1 cellular context compared by ENCODE assay signal in the genomic region with DNA sequence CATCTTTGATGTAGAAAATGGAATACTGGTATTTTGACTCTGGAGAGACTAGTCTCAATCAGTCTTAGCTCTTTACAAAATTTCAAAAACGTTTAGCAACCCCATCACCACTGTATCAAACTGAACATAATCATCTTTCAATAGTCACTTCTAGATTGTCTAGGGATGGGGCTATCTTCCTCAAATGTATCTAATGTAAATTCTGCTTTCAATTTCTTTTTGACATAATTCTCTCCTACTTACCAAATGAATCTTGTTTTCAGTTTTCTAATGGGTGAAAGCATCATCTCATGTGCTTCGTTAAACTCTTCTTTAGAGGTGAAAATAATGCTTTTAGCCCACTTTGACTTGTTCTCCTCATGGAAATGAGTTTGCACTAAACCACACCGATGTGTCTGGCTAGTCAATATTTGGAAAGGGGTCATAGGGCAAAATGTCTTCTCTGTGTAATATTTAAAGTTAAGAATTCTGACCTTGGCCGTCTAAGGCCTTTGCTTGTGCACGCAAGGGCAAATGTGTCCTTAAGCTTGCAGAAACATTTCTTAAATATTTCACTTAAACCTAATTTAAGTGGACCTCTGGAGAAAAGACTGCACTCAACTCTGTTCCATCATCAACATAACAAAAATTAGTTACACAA.
TF ChIP-seq lines count a peak whose summit lies in the region.

No MANE protein-coding gene starts in this region.

TF ChIP-seq in HepG2, 621 proteins besides CTCF, POLR2A, EP300 and RAD21 (continued from another document and continues in another):
- TF ChIP-seq, protein P1, sequence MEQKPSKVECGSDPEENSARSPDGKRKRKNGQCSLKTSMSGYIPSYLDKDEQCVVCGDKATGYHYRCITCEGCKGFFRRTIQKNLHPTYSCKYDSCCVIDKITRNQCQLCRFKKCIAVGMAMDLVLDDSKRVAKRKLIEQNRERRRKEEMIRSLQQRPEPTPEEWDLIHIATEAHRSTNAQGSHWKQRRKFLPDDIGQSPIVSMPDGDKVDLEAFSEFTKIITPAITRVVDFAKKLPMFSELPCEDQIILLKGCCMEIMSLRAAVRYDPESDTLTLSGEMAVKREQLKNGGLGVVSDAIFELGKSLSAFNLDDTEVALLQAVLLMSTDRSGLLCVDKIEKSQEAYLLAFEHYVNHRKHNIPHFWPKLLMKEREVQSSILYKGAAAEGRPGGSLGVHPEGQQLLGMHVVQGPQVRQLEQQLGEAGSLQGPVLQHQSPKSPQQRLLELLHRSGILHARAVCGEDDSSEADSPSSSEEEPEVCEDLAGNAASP (CRISPR knock-in tag; IDR thresholded peaks at IDR 0.05; ENCODE audit: borderline replicate concordance), result peak; percentile 59; the same call in 1 of the 2 replicates
- TF ChIP-seq, protein P2, sequence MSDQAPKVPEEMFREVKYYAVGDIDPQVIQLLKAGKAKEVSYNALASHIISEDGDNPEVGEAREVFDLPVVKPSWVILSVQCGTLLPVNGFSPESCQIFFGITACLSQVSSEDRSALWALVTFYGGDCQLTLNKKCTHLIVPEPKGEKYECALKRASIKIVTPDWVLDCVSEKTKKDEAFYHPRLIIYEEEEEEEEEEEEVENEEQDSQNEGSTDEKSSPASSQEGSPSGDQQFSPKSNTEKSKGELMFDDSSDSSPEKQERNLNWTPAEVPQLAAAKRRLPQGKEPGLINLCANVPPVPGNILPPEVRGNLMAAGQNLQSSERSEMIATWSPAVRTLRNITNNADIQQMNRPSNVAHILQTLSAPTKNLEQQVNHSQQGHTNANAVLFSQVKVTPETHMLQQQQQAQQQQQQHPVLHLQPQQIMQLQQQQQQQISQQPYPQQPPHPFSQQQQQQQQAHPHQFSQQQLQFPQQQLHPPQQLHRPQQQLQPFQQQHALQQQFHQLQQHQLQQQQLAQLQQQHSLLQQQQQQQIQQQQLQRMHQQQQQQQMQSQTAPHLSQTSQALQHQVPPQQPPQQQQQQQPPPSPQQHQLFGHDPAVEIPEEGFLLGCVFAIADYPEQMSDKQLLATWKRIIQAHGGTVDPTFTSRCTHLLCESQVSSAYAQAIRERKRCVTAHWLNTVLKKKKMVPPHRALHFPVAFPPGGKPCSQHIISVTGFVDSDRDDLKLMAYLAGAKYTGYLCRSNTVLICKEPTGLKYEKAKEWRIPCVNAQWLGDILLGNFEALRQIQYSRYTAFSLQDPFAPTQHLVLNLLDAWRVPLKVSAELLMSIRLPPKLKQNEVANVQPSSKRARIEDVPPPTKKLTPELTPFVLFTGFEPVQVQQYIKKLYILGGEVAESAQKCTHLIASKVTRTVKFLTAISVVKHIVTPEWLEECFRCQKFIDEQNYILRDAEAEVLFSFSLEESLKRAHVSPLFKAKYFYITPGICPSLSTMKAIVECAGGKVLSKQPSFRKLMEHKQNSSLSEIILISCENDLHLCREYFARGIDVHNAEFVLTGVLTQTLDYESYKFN (CRISPR knock-in tag; conservative IDR thresholded peaks at IDR 0.05), result peak; percentile 62; the same call in 1 of the 2 replicates
- TF ChIP-seq SALL1 (CRISPR knock-in tag; IDR thresholded peaks at IDR 0.05) (peak; percentile 28; the same call in 1 of the 2 replicates), FOSL2 (CRISPR knock-in tag; IDR thresholded peaks at IDR 0.05) (peak; percentile 50), LCORL (IDR thresholded peaks at IDR 0.05) (no peak), LCORL (CRISPR knock-in tag; IDR thresholded peaks at IDR 0.05) (0 out of 2 replicates have a peak, but pooled peaks have one; percentile 41), FOXJ3 (CRISPR knock-in tag; IDR thresholded peaks at IDR 0.05; ENCODE audit: borderline replicate concordance) (peak; percentile 36; the same call in 1 of the 2 replicates), NR2C2 (CRISPR knock-in tag; IDR thresholded peaks at IDR 0.05; ENCODE audit: borderline replicate concordance) (peak; percentile 67; the same call in 1 of the 2 replicates), TEAD3 (CRISPR knock-in tag; optimal IDR thresholded peaks at IDR 0.05; ENCODE audit: borderline replicate concordance) (peak; percentile 15), FOXA1 (IDR thresholded peaks at IDR 0.05) (no peak), FOXA1 (CRISPR knock-in tag; IDR thresholded peaks at IDR 0.05) (peak; percentile 48), TBX2 (CRISPR knock-in tag; IDR thresholded peaks at IDR 0.05; ENCODE audit: borderline replicate concordance) (peak; percentile 23; the same call in 1 of the 2 replicates), SOX5 (CRISPR knock-in tag; IDR thresholded peaks at IDR 0.05; ENCODE audit: borderline replicate concordance) (peak; percentile 45; the same call in 1 of the 2 replicates), NCOR1 (IDR thresholded peaks at IDR 0.05; ENCODE audit: borderline replicate concordance, low read length) (peak; percentile 44; the same call in 1 of the 2 replicates), ZNF33B (CRISPR knock-in tag; IDR thresholded peaks at IDR 0.05) (no peak), MED1 (CRISPR knock-in tag; IDR thresholded peaks at IDR 0.05) (0 out of 2 replicates have a peak, but pooled peaks have one; percentile 34), PAX8 (CRISPR knock-in tag; IDR thresholded peaks at IDR 0.05; ENCODE audit: borderline replicate concordance) (no peak), CREM (IDR thresholded peaks at IDR 0.05) (peak; percentile 61; the same call in 1 of the 2 replicates), CREM (CRISPR knock-in tag; IDR thresholded peaks at IDR 0.05) (no peak), TCF12 (IDR thresholded peaks at IDR 0.05) (no peak), TCF12 (CRISPR knock-in tag; IDR thresholded peaks at IDR 0.05) (0 out of 2 replicates have a peak, but pooled peaks have one; percentile 30), BCL6 (CRISPR knock-in tag; IDR thresholded peaks at IDR 0.05) (peak; percentile 86), POLR2AphosphoS2 (IDR thresholded peaks at IDR 0.05; ENCODE audit: low read depth, low read length) (no peak), HDAC2 (CRISPR knock-in tag; IDR thresholded peaks at IDR 0.05) (peak; percentile 76), ISL2 (CRISPR knock-in tag; IDR thresholded peaks at IDR 0.05) (peak; percentile 62; the same call in 1 of the 2 replicates), TP53 (CRISPR knock-in tag; conservative IDR thresholded peaks at IDR 0.05) (no peak), FOXA3 (CRISPR knock-in tag; IDR thresholded peaks at IDR 0.05) (peak; percentile 79), PITX1 (CRISPR knock-in tag; IDR thresholded peaks at IDR 0.05) (peak; percentile 37; the same call in 1 of the 2 replicates), SOX6 (IDR thresholded peaks at IDR 0.05) (no peak), SOX6 (CRISPR knock-in tag; IDR thresholded peaks at IDR 0.05) (peak; percentile 69), FOXP1 (IDR thresholded peaks at IDR 0.05) (no peak), FOXP1 (CRISPR knock-in tag; IDR thresholded peaks at IDR 0.05) (peak; percentile 60; the same call in 1 of the 2 replicates)
- TF ChIP-seq, protein P3, sequence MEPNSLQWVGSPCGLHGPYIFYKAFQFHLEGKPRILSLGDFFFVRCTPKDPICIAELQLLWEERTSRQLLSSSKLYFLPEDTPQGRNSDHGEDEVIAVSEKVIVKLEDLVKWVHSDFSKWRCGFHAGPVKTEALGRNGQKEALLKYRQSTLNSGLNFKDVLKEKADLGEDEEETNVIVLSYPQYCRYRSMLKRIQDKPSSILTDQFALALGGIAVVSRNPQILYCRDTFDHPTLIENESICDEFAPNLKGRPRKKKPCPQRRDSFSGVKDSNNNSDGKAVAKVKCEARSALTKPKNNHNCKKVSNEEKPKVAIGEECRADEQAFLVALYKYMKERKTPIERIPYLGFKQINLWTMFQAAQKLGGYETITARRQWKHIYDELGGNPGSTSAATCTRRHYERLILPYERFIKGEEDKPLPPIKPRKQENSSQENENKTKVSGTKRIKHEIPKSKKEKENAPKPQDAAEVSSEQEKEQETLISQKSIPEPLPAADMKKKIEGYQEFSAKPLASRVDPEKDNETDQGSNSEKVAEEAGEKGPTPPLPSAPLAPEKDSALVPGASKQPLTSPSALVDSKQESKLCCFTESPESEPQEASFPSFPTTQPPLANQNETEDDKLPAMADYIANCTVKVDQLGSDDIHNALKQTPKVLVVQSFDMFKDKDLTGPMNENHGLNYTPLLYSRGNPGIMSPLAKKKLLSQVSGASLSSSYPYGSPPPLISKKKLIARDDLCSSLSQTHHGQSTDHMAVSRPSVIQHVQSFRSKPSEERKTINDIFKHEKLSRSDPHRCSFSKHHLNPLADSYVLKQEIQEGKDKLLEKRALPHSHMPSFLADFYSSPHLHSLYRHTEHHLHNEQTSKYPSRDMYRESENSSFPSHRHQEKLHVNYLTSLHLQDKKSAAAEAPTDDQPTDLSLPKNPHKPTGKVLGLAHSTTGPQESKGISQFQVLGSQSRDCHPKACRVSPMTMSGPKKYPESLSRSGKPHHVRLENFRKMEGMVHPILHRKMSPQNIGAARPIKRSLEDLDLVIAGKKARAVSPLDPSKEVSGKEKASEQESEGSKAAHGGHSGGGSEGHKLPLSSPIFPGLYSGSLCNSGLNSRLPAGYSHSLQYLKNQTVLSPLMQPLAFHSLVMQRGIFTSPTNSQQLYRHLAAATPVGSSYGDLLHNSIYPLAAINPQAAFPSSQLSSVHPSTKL (CRISPR knock-in tag; IDR thresholded peaks at IDR 0.05), result peak; percentile 89
- TF ChIP-seq, protein P4, sequence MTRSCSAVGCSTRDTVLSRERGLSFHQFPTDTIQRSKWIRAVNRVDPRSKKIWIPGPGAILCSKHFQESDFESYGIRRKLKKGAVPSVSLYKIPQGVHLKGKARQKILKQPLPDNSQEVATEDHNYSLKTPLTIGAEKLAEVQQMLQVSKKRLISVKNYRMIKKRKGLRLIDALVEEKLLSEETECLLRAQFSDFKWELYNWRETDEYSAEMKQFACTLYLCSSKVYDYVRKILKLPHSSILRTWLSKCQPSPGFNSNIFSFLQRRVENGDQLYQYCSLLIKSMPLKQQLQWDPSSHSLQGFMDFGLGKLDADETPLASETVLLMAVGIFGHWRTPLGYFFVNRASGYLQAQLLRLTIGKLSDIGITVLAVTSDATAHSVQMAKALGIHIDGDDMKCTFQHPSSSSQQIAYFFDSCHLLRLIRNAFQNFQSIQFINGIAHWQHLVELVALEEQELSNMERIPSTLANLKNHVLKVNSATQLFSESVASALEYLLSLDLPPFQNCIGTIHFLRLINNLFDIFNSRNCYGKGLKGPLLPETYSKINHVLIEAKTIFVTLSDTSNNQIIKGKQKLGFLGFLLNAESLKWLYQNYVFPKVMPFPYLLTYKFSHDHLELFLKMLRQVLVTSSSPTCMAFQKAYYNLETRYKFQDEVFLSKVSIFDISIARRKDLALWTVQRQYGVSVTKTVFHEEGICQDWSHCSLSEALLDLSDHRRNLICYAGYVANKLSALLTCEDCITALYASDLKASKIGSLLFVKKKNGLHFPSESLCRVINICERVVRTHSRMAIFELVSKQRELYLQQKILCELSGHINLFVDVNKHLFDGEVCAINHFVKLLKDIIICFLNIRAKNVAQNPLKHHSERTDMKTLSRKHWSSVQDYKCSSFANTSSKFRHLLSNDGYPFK (CRISPR knock-in tag; IDR thresholded peaks at IDR 0.05; ENCODE audit: borderline replicate concordance), result no peak
- TF ChIP-seq, protein P5, sequence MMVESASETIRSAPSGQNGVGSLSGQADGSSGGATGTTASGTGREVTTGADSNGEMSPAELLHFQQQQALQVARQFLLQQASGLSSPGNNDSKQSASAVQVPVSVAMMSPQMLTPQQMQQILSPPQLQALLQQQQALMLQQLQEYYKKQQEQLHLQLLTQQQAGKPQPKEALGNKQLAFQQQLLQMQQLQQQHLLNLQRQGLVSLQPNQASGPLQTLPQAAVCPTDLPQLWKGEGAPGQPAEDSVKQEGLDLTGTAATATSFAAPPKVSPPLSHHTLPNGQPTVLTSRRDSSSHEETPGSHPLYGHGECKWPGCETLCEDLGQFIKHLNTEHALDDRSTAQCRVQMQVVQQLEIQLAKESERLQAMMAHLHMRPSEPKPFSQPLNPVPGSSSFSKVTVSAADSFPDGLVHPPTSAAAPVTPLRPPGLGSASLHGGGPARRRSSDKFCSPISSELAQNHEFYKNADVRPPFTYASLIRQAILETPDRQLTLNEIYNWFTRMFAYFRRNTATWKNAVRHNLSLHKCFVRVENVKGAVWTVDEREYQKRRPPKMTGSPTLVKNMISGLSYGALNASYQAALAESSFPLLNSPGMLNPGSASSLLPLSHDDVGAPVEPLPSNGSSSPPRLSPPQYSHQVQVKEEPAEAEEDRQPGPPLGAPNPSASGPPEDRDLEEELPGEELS (CRISPR knock-in tag; IDR thresholded peaks at IDR 0.05), result peak; percentile 39; the same call in 1 of the 2 replicates
- TF ChIP-seq, protein P6, sequence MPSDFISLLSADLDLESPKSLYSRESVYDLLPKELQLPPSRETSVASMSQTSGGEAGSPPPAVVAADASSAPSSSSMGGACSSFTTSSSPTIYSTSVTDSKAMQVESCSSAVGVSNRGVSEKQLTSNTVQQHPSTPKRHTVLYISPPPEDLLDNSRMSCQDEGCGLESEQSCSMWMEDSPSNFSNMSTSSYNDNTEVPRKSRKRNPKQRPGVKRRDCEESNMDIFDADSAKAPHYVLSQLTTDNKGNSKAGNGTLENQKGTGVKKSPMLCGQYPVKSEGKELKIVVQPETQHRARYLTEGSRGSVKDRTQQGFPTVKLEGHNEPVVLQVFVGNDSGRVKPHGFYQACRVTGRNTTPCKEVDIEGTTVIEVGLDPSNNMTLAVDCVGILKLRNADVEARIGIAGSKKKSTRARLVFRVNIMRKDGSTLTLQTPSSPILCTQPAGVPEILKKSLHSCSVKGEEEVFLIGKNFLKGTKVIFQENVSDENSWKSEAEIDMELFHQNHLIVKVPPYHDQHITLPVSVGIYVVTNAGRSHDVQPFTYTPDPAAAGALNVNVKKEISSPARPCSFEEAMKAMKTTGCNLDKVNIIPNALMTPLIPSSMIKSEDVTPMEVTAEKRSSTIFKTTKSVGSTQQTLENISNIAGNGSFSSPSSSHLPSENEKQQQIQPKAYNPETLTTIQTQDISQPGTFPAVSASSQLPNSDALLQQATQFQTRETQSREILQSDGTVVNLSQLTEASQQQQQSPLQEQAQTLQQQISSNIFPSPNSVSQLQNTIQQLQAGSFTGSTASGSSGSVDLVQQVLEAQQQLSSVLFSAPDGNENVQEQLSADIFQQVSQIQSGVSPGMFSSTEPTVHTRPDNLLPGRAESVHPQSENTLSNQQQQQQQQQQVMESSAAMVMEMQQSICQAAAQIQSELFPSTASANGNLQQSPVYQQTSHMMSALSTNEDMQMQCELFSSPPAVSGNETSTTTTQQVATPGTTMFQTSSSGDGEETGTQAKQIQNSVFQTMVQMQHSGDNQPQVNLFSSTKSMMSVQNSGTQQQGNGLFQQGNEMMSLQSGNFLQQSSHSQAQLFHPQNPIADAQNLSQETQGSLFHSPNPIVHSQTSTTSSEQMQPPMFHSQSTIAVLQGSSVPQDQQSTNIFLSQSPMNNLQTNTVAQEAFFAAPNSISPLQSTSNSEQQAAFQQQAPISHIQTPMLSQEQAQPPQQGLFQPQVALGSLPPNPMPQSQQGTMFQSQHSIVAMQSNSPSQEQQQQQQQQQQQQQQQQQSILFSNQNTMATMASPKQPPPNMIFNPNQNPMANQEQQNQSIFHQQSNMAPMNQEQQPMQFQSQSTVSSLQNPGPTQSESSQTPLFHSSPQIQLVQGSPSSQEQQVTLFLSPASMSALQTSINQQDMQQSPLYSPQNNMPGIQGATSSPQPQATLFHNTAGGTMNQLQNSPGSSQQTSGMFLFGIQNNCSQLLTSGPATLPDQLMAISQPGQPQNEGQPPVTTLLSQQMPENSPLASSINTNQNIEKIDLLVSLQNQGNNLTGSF (CRISPR knock-in tag; IDR thresholded peaks at IDR 0.05), result no peak
- TF ChIP-seq, protein P7, sequence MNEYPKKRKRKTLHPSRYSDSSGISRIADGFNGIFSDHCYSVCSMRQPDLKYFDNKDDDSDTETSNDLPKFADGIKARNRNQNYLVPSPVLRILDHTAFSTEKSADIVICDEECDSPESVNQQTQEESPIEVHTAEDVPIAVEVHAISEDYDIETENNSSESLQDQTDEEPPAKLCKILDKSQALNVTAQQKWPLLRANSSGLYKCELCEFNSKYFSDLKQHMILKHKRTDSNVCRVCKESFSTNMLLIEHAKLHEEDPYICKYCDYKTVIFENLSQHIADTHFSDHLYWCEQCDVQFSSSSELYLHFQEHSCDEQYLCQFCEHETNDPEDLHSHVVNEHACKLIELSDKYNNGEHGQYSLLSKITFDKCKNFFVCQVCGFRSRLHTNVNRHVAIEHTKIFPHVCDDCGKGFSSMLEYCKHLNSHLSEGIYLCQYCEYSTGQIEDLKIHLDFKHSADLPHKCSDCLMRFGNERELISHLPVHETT (CRISPR knock-in tag; conservative IDR thresholded peaks at IDR 0.05), result no peak
